ENCODE assay signal across 16 cellular contexts in the genomic region with DNA sequence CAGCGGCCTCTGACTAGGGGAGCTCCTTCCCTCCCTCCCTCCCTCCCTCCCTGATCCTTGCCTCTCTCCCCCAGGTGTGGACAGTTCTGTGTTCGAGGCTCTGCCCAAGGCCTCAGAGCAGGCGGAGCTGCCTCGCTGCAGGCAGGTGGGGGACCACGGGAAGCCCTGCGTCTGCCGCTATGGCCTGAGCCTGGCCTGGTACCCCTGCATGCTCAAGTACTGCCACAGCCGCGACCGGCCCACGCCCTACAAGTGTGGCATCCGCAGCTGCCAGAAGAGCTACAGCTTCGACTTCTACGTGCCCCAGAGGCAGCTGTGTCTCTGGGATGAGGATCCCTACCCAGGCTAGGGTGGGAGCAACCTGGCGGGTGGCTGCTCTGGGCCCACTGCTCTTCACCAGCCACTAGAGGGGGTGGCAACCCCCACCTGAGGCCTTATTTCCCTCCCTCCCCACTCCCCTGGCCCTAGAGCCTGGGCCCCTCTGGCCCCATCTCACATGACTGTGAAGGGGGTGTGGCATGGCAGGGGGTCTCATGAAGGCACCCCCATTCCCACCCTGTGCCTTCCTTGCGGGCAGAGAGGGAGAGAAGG. TPM values are rescaled to one million over a fixed set of nuclear protein-coding genes. Genes with fewer than 3 reads are reported as not detected.
DNase-seq lines count a peak whose midpoint lies in the region; ATAC-seq, FAIRE-seq and TF ChIP-seq lines count a peak whose summit lies in the region.
"Had no signal": no experiment of that assay in that cellular context is flagged by ENCODE, and none has a peak within 500 bp of the region (broad histone marks: within the 10 kb centered on the region; RNA-seq: fewer than 3 reads in every experiment).

No MANE protein-coding gene starts in this region.

- 89% methylated on average over 13 to 15 of the region's 16 CpGs for WGBS in testis, 2 donors

- POLR2A ChIA-PET in activated CD8-positive, alpha-beta T cell treated with anti-CD3 and anti-CD28 coated beads, Interleukin-2, amount 10 ng/mL, durations not matched to agents 7 days and 5 days (lab: Charles Lee) = interaction anchor here (0.6 kb wide), 1 partner anchor 73 kb away, joined by 3 read pairs; no protein-coding TSS in a partner anchor

- H3K27ac ChIP-seq in testis = no peak overlapping the region
- H3K27ac ChIP-seq: coronary artery had no signal

- H3K27me3 ChIP-seq in bronchial epithelial cell (ENCODE audit: control insufficient read depth, insufficient read depth, low read length) = peaks cover 2% of the 10 kb centered on the region
- H3K27me3 ChIP-seq in testis = no peaks in the 10 kb centered on the region

- FAIRE-seq in bronchial epithelial cell (lab: Jason Lieb, UNC) = no peak
- FAIRE-seq: TTC549 had no signal

- intact Hi-C loops in testis (cut with DNase I; ENCODE audit: low total_unique reads) = loop anchor here (5.0 kb wide), 1 partner anchor 57 kb away; no protein-coding TSS in a partner anchor

- H3K4me3 ChIP-seq in bronchial epithelial cell (ENCODE audit: low read depth, low read length) (no peak overlapping the region), testis (no peak overlapping the region)
- H3K4me3 ChIP-seq: coronary artery had no signal

- H3K36me3 Mint-ChIP-seq in HFFc6 (ENCODE audit: low read depth) (peaks cover 8% of the 10 kb centered on the region), nephron progenitor cell (ENCODE audit: low read depth) (no peaks in the 10 kb centered on the region)
- H3K36me3 Mint-ChIP-seq in activated CD8-positive, alpha-beta T cell treated with anti-CD3 and anti-CD28 coated beads, Interleukin-2, amount 10 ng/mL, durations not matched to agents 7 days and 5 days (ENCODE audit: low read depth) = no peaks in the 10 kb centered on the region
- H3K36me3 Mint-ChIP-seq: naive B cell had no signal

- TF ChIP-seq POLR2A in testis (IDR thresholded peaks at IDR 0.05) = no peak

- H3K9me3 Mint-ChIP-seq in HFFc6 = no peaks in the 10 kb centered on the region
- no peaks in the 10 kb centered on the region for H3K9me3 Mint-ChIP-seq in nephron progenitor cell
- H3K9me3 Mint-ChIP-seq in activated CD8-positive, alpha-beta T cell treated with anti-CD3 and anti-CD28 coated beads, Interleukin-2, amount 10 ng/mL, durations not matched to agents 7 days and 5 days (ENCODE audit: insufficient read depth) = no peaks in the 10 kb centered on the region
- H3K9me3 Mint-ChIP-seq: CD4-positive, alpha-beta T cell; naive B cell; stimulated activated naive CD8-positive, alpha-beta T cell treated with anti-CD3 and anti-CD28 coated beads, Interleukin-15, Interleukin-2, amounts not matched to agents 100 ng/mL and 50 ng/mL, for 24 hours had no signal

- H3K36me3 ChIP-seq in bronchial epithelial cell (ENCODE audit: control insufficient read depth, insufficient read depth, low read length) = no peaks in the 10 kb centered on the region
- no peaks in the 10 kb centered on the region for H3K36me3 ChIP-seq in testis (ENCODE audit: low read depth, missing control alignments)

- ATAC-seq in activated CD8-positive, alpha-beta T cell treated with anti-CD3 and anti-CD28 coated beads, Interleukin-2, amount 10 ng/mL, durations not matched to agents 7 days and 5 days = no peak

- H3K4me1 Mint-ChIP-seq in HFFc6 (ENCODE audit: low read depth) = peaks cover 12% of the 10 kb centered on the region
- peaks cover 42% of the 10 kb centered on the region for H3K4me1 Mint-ChIP-seq in nephron progenitor cell
- peaks cover 16% of the 10 kb centered on the region for H3K4me1 Mint-ChIP-seq in activated CD8-positive, alpha-beta T cell treated with anti-CD3 and anti-CD28 coated beads, Interleukin-2, amount 10 ng/mL, durations not matched to agents 7 days and 5 days (ENCODE audit: low read depth)

- no peaks in the 10 kb centered on the region for H3K9me3 ChIP-seq in testis

- H3K27me3 Mint-ChIP-seq in HFFc6 (ENCODE audit: insufficient read depth) (no peaks in the 10 kb centered on the region; the same call in 1 of the 2 replicates), nephron progenitor cell (ENCODE audit: low read depth, poor library complexity) (peaks cover 49% of the 10 kb centered on the region)
- peaks cover 8% of the 10 kb centered on the region for H3K27me3 Mint-ChIP-seq in activated CD8-positive, alpha-beta T cell treated with anti-CD3 and anti-CD28 coated beads, Interleukin-2, amount 10 ng/mL, durations not matched to agents 7 days and 5 days (ENCODE audit: low read depth)

- CTCF ChIA-PET in activated CD8-positive, alpha-beta T cell treated with anti-CD3 and anti-CD28 coated beads, Interleukin-2, amount 10 ng/mL, durations not matched to agents 7 days and 5 days (lab: Charles Lee) = interaction anchor here (0.7 to 13.9 kb wide), 8 partner anchors 15 to 73 kb away, joined by 3 to 344 read pairs (median 4); a partner anchor contains a TSS

- no peak overlapping the region for H3K27ac Mint-ChIP-seq in HFFc6
- no peak overlapping the region for H3K27ac Mint-ChIP-seq in nephron progenitor cell
- no peak overlapping the region for H3K27ac Mint-ChIP-seq in activated CD8-positive, alpha-beta T cell treated with anti-CD3 and anti-CD28 coated beads, Interleukin-2, amount 10 ng/mL, durations not matched to agents 7 days and 5 days
- H3K27ac Mint-ChIP-seq: CD4-positive, alpha-beta T cell; stimulated activated naive CD8-positive, alpha-beta T cell treated with anti-CD3 and anti-CD28 coated beads, Interleukin-15, Interleukin-2, amounts not matched to agents 100 ng/mL and 50 ng/mL, for 24 hours had no signal

- DNase-seq in D341Med (ENCODE audit: low spot score) = peak; percentile 49
- no peak for DNase-seq in HFFc6
- no peak for DNase-seq in bronchial epithelial cell (ENCODE audit: low read depth)
- no peak for DNase-seq in nephron progenitor cell
- DNase-seq in SKM-1 (lab: John Stamatoyannopoulos, UW; ENCODE audit: unreplicated experiment) = no peak
- DNase-seq in testis = no peak
- DNase-seq in AML-193 (lab: John Stamatoyannopoulos, UW) = no peak
- DNase-seq in activated CD8-positive, alpha-beta T cell treated with anti-CD3 and anti-CD28 coated beads, Interleukin-2, amount 10 ng/mL, durations not matched to agents 7 days and 5 days = no peak
- DNase-seq: CD4-positive, alpha-beta T cell; kidney glomerular epithelial cell; MV-4-11; naive B cell; NCI-H345 had no signal

- H3K4me3 Mint-ChIP-seq in HFFc6 (no peak overlapping the region), nephron progenitor cell (no peak overlapping the region)
- H3K4me3 Mint-ChIP-seq in activated CD8-positive, alpha-beta T cell treated with anti-CD3 and anti-CD28 coated beads, Interleukin-2, amount 10 ng/mL, durations not matched to agents 7 days and 5 days = no peak overlapping the region
- H3K4me3 Mint-ChIP-seq: CD4-positive, alpha-beta T cell; naive B cell; stimulated activated naive CD8-positive, alpha-beta T cell treated with anti-CD3 and anti-CD28 coated beads, Interleukin-15, Interleukin-2, amounts not matched to agents 100 ng/mL and 50 ng/mL, for 24 hours had no signal

- peaks cover 5% of the 10 kb centered on the region for H3K4me1 ChIP-seq in testis

- TF ChIP-seq CTCF in HFFc6 (IDR thresholded peaks at IDR 0.05) (peak; percentile 50), bronchial epithelial cell (IDR thresholded peaks at IDR 0.05; ENCODE audit: insufficient read depth, low read length, severe bottlenecking) (peak; percentile 24), nephron progenitor cell (IDR thresholded peaks at IDR 0.05) (peak; percentile 29), testis (IDR thresholded peaks at IDR 0.05) (no peak)

RNA-seq across cellular contexts. Expression of a gene that starts 11.1 kb away (rescaled TPM):
- not detected for total RNA-seq in HFFc6 (2021; fragmentation: NEBNext Ultra II Directional; extraction: Animal tissue kit (Norgen Biotek cat#: 25700))
- total RNA-seq in bronchial epithelial cell = 0.90 TPM in 1 of 2 replicates, not detected in the other
- under 1 TPM; 0.16 to 0.31 TPM for total RNA-seq in testis
- polyA plus RNA-seq in testis (ENCODE audit: insufficient read depth, low read depth, low replicate concordance) = 0.49 TPM
- not detected for total RNA-seq in activated CD8-positive, alpha-beta T cell treated with anti-CD3 and anti-CD28 coated beads, Interleukin-2, amount 10 ng/mL, durations not matched to agents 7 days and 5 days
- total RNA-seq: CD4-positive, alpha-beta T cell had no signal

RNA-seq across cellular contexts. Expression of a gene that starts 18.1 kb away (rescaled TPM):
- total RNA-seq in HFFc6 (2021; fragmentation: NEBNext Ultra II Directional; extraction: Animal tissue kit (Norgen Biotek cat#: 25700)) = 100 to 1,000 TPM; 111 to 143 (median 123) TPM
- total RNA-seq in bronchial epithelial cell (5.9 and 9.0 TPM in 2 replicates), testis (10 to 100 TPM in 1 of 2 donors, 1 to 10 TPM in 1; 8.5 to 11.0 TPM)
- 22.6 TPM for polyA plus RNA-seq in testis (ENCODE audit: insufficient read depth, low read depth, low replicate concordance)
- 1 to 10 TPM; 5.3 TPM for total RNA-seq in activated CD8-positive, alpha-beta T cell treated with anti-CD3 and anti-CD28 coated beads, Interleukin-2, amount 10 ng/mL, durations not matched to agents 7 days and 5 days

Comparison
In these comparisons a context has a peak if more than half of its experiments do, and no peak if none do; other contexts are left out.
1. CTCF ChIP-seq: peak in HFFc6 (single experiment), bronchial epithelial cell (single experiment) and nephron progenitor cell (single experiment); none in testis (0 of 3).
2. RNA of a gene that starts 18.1 kb away (total RNA-seq): 111 to 143 TPM in HFFc6; 8.5 to 11.0 TPM in testis, 5.9 to 9.0 TPM in bronchial epithelial cell and 5.3 TPM in activated CD8-positive, alpha-beta T cell treated with anti-CD3 and anti-CD28 coated beads, Interleukin-2, amount 10 ng/mL, durations not matched to agents 7 days and 5 days; every median in the first group is over 4 times any median in the second.